In genomic region chr15:52805351-52806283, GRCh38 we compare ENCODE assay signal across 11 cellular contexts. TPM values are rescaled to one million over a fixed set of nuclear protein-coding genes. Genes with fewer than 3 reads are reported as not detected.
DNase-seq lines count a peak whose midpoint lies in the region; ATAC-seq and TF ChIP-seq lines count a peak whose summit lies in the region.
"Had no signal": no experiment of that assay in that cellular context is flagged by ENCODE, and none has a peak within 500 bp of the region (broad histone marks: within the 10 kb centered on the region; RNA-seq: fewer than 3 reads in every experiment).

No MANE protein-coding gene starts in this region.

- peak overlapping the region; percentile 59 for H3K9ac ChIP-seq in iPS-18a (ENCODE audit: low read length)
- no peak overlapping the region for H3K9ac ChIP-seq in skeletal muscle satellite cell (ENCODE audit: low read depth, low read length)

- H3K9me3 Mint-ChIP-seq in activated T-cell treated with anti-CD3 and anti-CD28 coated beads, Interleukin-2, amount 50 U/mL, for 72 hours: no peaks in the 10 kb centered on the region

- H3K27ac ChIP-seq in iPS-18a (ENCODE audit: low read length): no peak overlapping the region

- no peaks in the 10 kb centered on the region for H3K36me3 Mint-ChIP-seq in activated T-cell treated with anti-CD3 and anti-CD28 coated beads, Interleukin-2, amount 50 U/mL, for 72 hours (ENCODE audit: insufficient read depth in 2 of 2)

- no peaks in the 10 kb centered on the region for H3K9me3 ChIP-seq in iPS-18a (ENCODE audit: control insufficient read depth, low read depth, low read length)
- H3K9me3 ChIP-seq in skeletal muscle satellite cell (replicated peaks; ENCODE audit: low read length): no peaks in the 10 kb centered on the region

- DNase-seq in GM13977 (ENCODE audit: low spot score) (peak; percentile 31), NCI-H226 (no peak)
- peak in 1 of 2 donors; percentile 5 for DNase-seq in activated T-cell treated with anti-CD3 and anti-CD28 coated beads, Interleukin-2, amount 50 U/mL, for 72 hours
- DNase-seq: KBM-7; stimulated activated CD4-positive, alpha-beta T cell treated with anti-CD3 and anti-CD28 coated beads, Interleukin-4, amount 100 ng/mL, for 24 hours had no signal

- peak overlapping the region; percentile 74 for H3K4me3 ChIP-seq in iPS-18a (ENCODE audit: low read length)
- H3K4me3 ChIP-seq in skeletal muscle satellite cell (ENCODE audit: low read length): peak overlapping the region; percentile 47

- H3K4me2 ChIP-seq in skeletal muscle satellite cell (ENCODE audit: low read length): peak overlapping the region; percentile 41

- in situ Hi-C loops in GM13977 (cut with MboI; ENCODE audit: low pct_unique_long_range_greater_than_20kb, low sequenced_read_pairs, unreplicated experiment): loop anchor here (25.0 kb wide), 1 partner anchor 407 kb away; no protein-coding TSS in a partner anchor

- H3K4me1 ChIP-seq in iPS-18a (ENCODE audit: control insufficient read depth, low read depth, low read length): peaks cover 24% of the 10 kb centered on the region
- H3K4me1 ChIP-seq in skeletal muscle satellite cell (ENCODE audit: control insufficient read depth, insufficient read depth, low read length): peaks cover 8% of the 10 kb centered on the region

- no peaks in the 10 kb centered on the region for H3K36me3 ChIP-seq in iPS-18a (ENCODE audit: control insufficient read depth, low read depth, low read length)
- H3K36me3 ChIP-seq in skeletal muscle satellite cell (ENCODE audit: insufficient read depth, low read length): no peaks in the 10 kb centered on the region

- H3K27ac Mint-ChIP-seq in activated T-cell treated with anti-CD3 and anti-CD28 coated beads, Interleukin-2, amount 50 U/mL, for 72 hours: no peak overlapping the region

- peak; percentile 52 to 60 for ATAC-seq in activated T-cell treated with anti-CD3 and anti-CD28 coated beads, Interleukin-2, amount 50 U/mL, for 72 hours (replicated peaks in 1 of 2)
- ATAC-seq in GM21528 (IDR thresholded peaks at IDR 0.05; ENCODE audit: low FRiP score, unreplicated experiment) (no peak), GM19467 (IDR thresholded peaks at IDR 0.05; ENCODE audit: unreplicated experiment) (no peak), HG03342 (IDR thresholded peaks at IDR 0.05; ENCODE audit: unreplicated experiment) (no peak)

- peaks cover 75% of the 10 kb centered on the region for H3K27me3 Mint-ChIP-seq in activated T-cell treated with anti-CD3 and anti-CD28 coated beads, Interleukin-2, amount 50 U/mL, for 72 hours (ENCODE audit: low read depth)

- H3K27me3 ChIP-seq in iPS-18a (ENCODE audit: control insufficient read depth, insufficient read depth, low read length) (peaks cover 68% of the 10 kb centered on the region), skeletal muscle satellite cell (ENCODE audit: control insufficient read depth, insufficient read depth, low read length) (peaks cover 88% of the 10 kb centered on the region)

- peak overlapping the region; percentile 71 to 73 for H3K4me3 Mint-ChIP-seq in activated T-cell treated with anti-CD3 and anti-CD28 coated beads, Interleukin-2, amount 50 U/mL, for 72 hours

- peaks cover 22% of the 10 kb centered on the region for H3K4me1 Mint-ChIP-seq in activated T-cell treated with anti-CD3 and anti-CD28 coated beads, Interleukin-2, amount 50 U/mL, for 72 hours (ENCODE audit: low read depth)

- no peak for TF ChIP-seq CTCF in GM13977 (IDR thresholded peaks at IDR 0.05; ENCODE audit: extremely low read depth, insufficient read depth, missing control alignments)

RNA-seq across cellular contexts. Expression of gene ONECUT1, which starts 15.5 kb away (rescaled TPM):
- not detected for total RNA-seq in activated T-cell treated with anti-CD3 and anti-CD28 coated beads, Interleukin-2, amount 50 U/mL, for 72 hours
- total RNA-seq in skeletal muscle satellite cell (2012; rRNA removed): not detected in 2 replicates
- total RNA-seq: T-helper 2 cell treated with Interferon-gamma antibody and Interleukin-4, amounts not matched to agents 100 ng/mL and 5 ng/mL, for 36 hours had no signal

Comparison
In these comparisons a context has a peak if more than half of its experiments do, and no peak if none do; other contexts are left out.
1. ATAC-seq: peak in activated T-cell treated with anti-CD3 and anti-CD28 coated beads, Interleukin-2, amount 50 U/mL, for 72 hours (2 of 2); none in GM21528 (single experiment), GM19467 (single experiment) and HG03342 (single experiment).